In genomic region chr17:2174048-2174447, GRCh38 we compare ENCODE assay signal across 12 cellular contexts.
DNase-seq lines count a peak whose midpoint lies in the region; ATAC-seq and TF ChIP-seq lines count a peak whose summit lies in the region.
"Had no signal": no experiment of that assay in that cellular context is flagged by ENCODE, and none has a peak within 500 bp of the region (broad histone marks: within the 10 kb centered on the region; RNA-seq: fewer than 3 reads in every experiment).

No MANE protein-coding gene starts in this region.

- H3K9me2 ChIP-seq in PC-9 (ENCODE audit: insufficient read depth) = no peaks in the 10 kb centered on the region

- ATAC-seq in Right ventricle myocardium inferior (no peak), esophagus mucosa (peak; percentile 20)
- ATAC-seq: activated naive CD4-positive, alpha-beta T cell treated with anti-CD3 and anti-CD28 coated beads, Interleukin-2, amount 50 U/mL, for 72 hours had no signal

- no peak for DNase-seq in cardiac muscle cell (ENCODE audit: low read depth in 1 of 2, low spot score in 1 of 2)
- no peak for DNase-seq in Right ventricle myocardium inferior (ENCODE audit: missing footprints)
- peak in 1 of 2 donors; percentile 23 for DNase-seq in uterus
- DNase-seq in nucleus accumbens (lab: John Stamatoyannopoulos, UW) = no peak
- no peak for DNase-seq in PC-9
- DNase-seq in activated gamma-delta T cell treated with Interleukin-2 at 50 U/mL for 16 hours = no peak
- DNase-seq: activated CD4-positive, alpha-beta T cell treated with anti-CD3 and anti-CD28 coated beads, Interleukin-2, amount 10 ng/mL, durations not matched to agents 7 days and 5 days; KBM-7; SIG-M5 had no signal

- TF ChIP-seq CTCF in cardiac muscle cell (IDR thresholded peaks at IDR 0.05; ENCODE audit: low read depth, low read length) (no peak), nephron (IDR thresholded peaks at IDR 0.05; ENCODE audit: unreplicated experiment in 3 of 3) (no peak), uterus (IDR thresholded peaks at IDR 0.05) (no peak), PC-9 (conservative IDR thresholded peaks at IDR 0.05) (no peak)

- H3K4me1 Mint-ChIP-seq in nephron = peaks cover 84% of the 10 kb centered on the region

- H3K27ac Mint-ChIP-seq in nephron = peak overlapping the region; percentile 99

- POLR2A ChIA-PET in PC-9 (lab: Charles Lee; ENCODE audit: unreplicated experiment) = no interaction called here

- no peaks in the 10 kb centered on the region for H3K9me3 Mint-ChIP-seq in nephron
- H3K9me3 Mint-ChIP-seq: activated CD4-positive, alpha-beta T cell treated with anti-CD3 and anti-CD28 coated beads, Interleukin-2, amount 10 ng/mL, durations not matched to agents 7 days and 5 days; activated naive CD4-positive, alpha-beta T cell treated with anti-CD3 and anti-CD28 coated beads, Interleukin-2, amount 50 U/mL, for 72 hours had no signal

- H3K4me3 ChIP-seq in cardiac muscle cell (no peak overlapping the region), uterus (no peak overlapping the region), PC-9 (no peak overlapping the region)

- peak overlapping the region; percentile 67 to 79 (median 73) for H3K4me3 Mint-ChIP-seq in nephron
- H3K4me3 Mint-ChIP-seq: activated CD4-positive, alpha-beta T cell treated with anti-CD3 and anti-CD28 coated beads, Interleukin-2, amount 10 ng/mL, durations not matched to agents 7 days and 5 days had no signal

- no peak overlapping the region for H3K4me2 ChIP-seq in PC-9

- no peaks in the 10 kb centered on the region for H3K79me2 ChIP-seq in PC-9 (ENCODE audit: low read depth)

- no TSS peak for BruUV-seq in PC-9 (replicated peaks; lab: Mats Ljungman, UMichigan)

- intact Hi-C loops in Right ventricle myocardium inferior (cut with DNase I) (loop anchor here (10.0 kb wide), 1 partner anchor 49 kb away; no protein-coding TSS in a partner anchor), uterus (cut with DNase I; ENCODE audit: low total_unique reads) (loop anchor here (10.0 kb wide), 1 partner anchor 119 kb away; the partner anchor contains the start of gene HIC1), PC-9 (cut with micrococcal nuclease; ENCODE audit: unreplicated experiment) (no loop called here)

- no peaks in the 10 kb centered on the region for H3K27me3 Mint-ChIP-seq in nephron (ENCODE audit: low read depth)
- H3K27me3 Mint-ChIP-seq: activated CD4-positive, alpha-beta T cell treated with anti-CD3 and anti-CD28 coated beads, Interleukin-2, amount 10 ng/mL, durations not matched to agents 7 days and 5 days had no signal

- no peaks in the 10 kb centered on the region; the same call in 1 of the 2 replicates for H4K20me1 ChIP-seq in PC-9 (ENCODE audit: insufficient read depth)

- H3K9me3 ChIP-seq in cardiac muscle cell (ENCODE audit: low read depth) (no peaks in the 10 kb centered on the region), uterus (no peaks in the 10 kb centered on the region), PC-9 (ENCODE audit: insufficient read depth, low read depth) (no peaks in the 10 kb centered on the region)

- peaks cover 4% of the 10 kb centered on the region for H3K36me3 ChIP-seq in cardiac muscle cell
- H3K36me3 ChIP-seq in uterus = no peaks in the 10 kb centered on the region
- H3K36me3 ChIP-seq in PC-9 (ENCODE audit: low read depth) = no peaks in the 10 kb centered on the region

- no peaks in the 10 kb centered on the region for H3K27me3 ChIP-seq in cardiac muscle cell
- no peaks in the 10 kb centered on the region for H3K27me3 ChIP-seq in uterus
- H3K27me3 ChIP-seq in PC-9 (ENCODE audit: insufficient read depth, low read depth) = no peaks in the 10 kb centered on the region

- peaks cover 26% of the 10 kb centered on the region for H3K36me3 Mint-ChIP-seq in nephron (ENCODE audit: low read depth)

- peak overlapping the region; percentile 82 for H3K27ac ChIP-seq in cardiac muscle cell
- peak overlapping the region; percentile 86 to 95 for H3K27ac ChIP-seq in uterus
- H3K27ac ChIP-seq in PC-9 = no peak overlapping the region

- no peaks in the 10 kb centered on the region; the same call in 1 of the 2 replicates for H3F3A ChIP-seq in PC-9 (ENCODE audit: insufficient read depth, low read depth)

- H3K4me1 ChIP-seq in cardiac muscle cell (ENCODE audit: low read depth) = peaks cover 68% of the 10 kb centered on the region
- peaks cover 42 to 50% of the 10 kb centered on the region in 2 donors for H3K4me1 ChIP-seq in uterus
- no peaks in the 10 kb centered on the region for H3K4me1 ChIP-seq in PC-9 (replicated peaks; ENCODE audit: insufficient read depth)

- CTCF ChIA-PET in PC-9 (lab: Charles Lee) = no interaction called here

- TF ChIP-seq POLR2A in uterus (IDR thresholded peaks at IDR 0.05) = no peak

- no peak overlapping the region for H2AFZ ChIP-seq in PC-9
